ENCODE assay signal across 8 cellular contexts in the genomic region with DNA sequence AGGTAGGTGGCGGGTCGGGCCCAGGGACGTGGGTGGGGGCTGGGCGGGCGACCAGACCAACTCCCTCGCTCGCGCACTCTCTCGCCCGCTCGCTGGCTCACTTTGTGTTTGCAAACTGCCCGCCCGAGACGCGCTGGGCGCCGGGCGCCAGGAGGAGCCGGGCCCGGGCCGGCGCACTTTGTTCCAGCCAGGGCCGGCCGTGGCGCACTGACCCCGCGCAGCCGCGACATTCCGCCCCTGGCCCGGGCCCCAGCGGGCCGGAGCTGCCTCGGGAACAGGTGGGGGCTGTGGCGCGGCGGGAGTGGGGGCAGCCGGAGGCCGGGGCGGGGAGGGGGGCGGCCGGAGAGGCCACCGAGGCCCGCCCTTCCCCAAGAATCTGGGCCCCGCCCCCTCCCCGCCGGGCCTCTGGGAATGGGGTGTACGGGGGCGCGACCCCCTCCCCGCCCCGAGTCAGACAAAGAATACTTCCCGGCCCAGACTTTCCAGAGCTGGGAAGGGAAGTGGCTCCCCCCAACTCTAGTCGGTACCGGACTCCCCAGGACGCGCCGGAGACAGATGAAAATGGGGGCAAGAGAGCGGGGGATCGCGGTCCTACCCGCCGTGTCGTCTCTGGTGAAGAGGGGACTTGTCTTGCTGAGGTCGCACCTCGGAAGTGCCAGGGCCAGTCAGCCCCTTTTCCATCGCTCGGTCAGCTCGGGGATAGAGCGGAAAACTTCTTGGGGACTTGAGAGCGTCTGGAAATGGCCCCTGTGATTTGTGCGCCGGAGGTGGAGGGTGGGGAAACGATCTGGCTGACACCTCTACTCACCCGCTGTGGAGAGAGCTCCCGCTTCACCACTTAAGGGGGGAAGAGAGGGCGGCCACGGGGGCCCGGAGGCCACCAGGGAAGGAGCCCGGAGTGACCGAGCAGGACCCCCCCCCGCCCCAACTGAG. TPM values are rescaled to one million over a fixed set of nuclear protein-coding genes. Genes with fewer than 3 reads are reported as not detected.
A peak's percentile ranks its signal among the peaks of the same experiment; 100 is the strongest.
DNase-seq lines count a peak whose midpoint lies in the region; ATAC-seq and TF ChIP-seq lines count a peak whose summit lies in the region.

No MANE protein-coding gene starts in this region.

- peak overlapping the region; percentile 81 to 91 (median 86) for H3K4me3 ChIP-seq in BLaER1 treated with 17β-estradiol and CSF1 and Interleukin-3, amounts not matched to agents 10 nM and 100 nM
- H3K4me3 ChIP-seq in duodenal mucosa (ENCODE audit: low read depth in 1 of 2, low read length in 2 of 2): peak overlapping the region; percentile 89 to 93
- H3K4me3 ChIP-seq in lung: peak overlapping the region; percentile 65
- peak overlapping the region; percentile 74 for H3K4me3 ChIP-seq in suprapubic skin

- H3K27ac ChIP-seq in BLaER1 treated with 17β-estradiol and CSF1 and Interleukin-3, amounts not matched to agents 10 nM and 100 nM: peak overlapping the region; percentile 64 to 85 (median 80); a peak in 21 of 22 replicates
- no peak overlapping the region for H3K27ac ChIP-seq in duodenal mucosa (ENCODE audit: low read depth, low read length)
- H3K27ac ChIP-seq in lung (ENCODE audit: low read depth in 1 of 2, low read length in 1 of 2): peak overlapping the region; percentile 63 to 81
- peak overlapping the region; percentile 69 for H3K27ac ChIP-seq in suprapubic skin

- H3K4me2 ChIP-seq in BLaER1 treated with 17β-estradiol and CSF1 and Interleukin-3, amounts not matched to agents 10 nM and 100 nM: peak overlapping the region; percentile 91 to 100 (median 98)

- H3K27me3 ChIP-seq in BLaER1 treated with 17β-estradiol and CSF1 and Interleukin-3, amounts not matched to agents 10 nM and 100 nM: peaks cover 23 to 34% (median 29%) of the 10 kb centered on the region in 11 experiments
- H3K27me3 ChIP-seq in duodenal mucosa (ENCODE audit: control insufficient read depth in 1 of 2, insufficient read depth in 2 of 2, low read length in 2 of 2) (peaks cover 0 to 4% of the 10 kb centered on the region in 2 donors), lung (ENCODE audit: control insufficient read depth, insufficient read depth) (no peaks in the 10 kb centered on the region), suprapubic skin (peaks cover 2% of the 10 kb centered on the region)

- H3K36me3 ChIP-seq in BLaER1 treated with 17β-estradiol and CSF1 and Interleukin-3, amounts not matched to agents 10 nM and 100 nM: peaks cover 11 to 29% (median 21%) of the 10 kb centered on the region in 11 experiments; a peak in 21 of 22 replicates
- H3K36me3 ChIP-seq in duodenal mucosa (ENCODE audit: control insufficient read depth in 1 of 2, insufficient read depth in 2 of 2, low read length in 2 of 2) (peaks cover 0 to 11% of the 10 kb centered on the region in 2 donors), lung (ENCODE audit: control insufficient read depth in 2 of 2, insufficient read depth in 2 of 2, low read length in 2 of 2) (peaks cover 0 to 7% of the 10 kb centered on the region in 2 donors), suprapubic skin (no peaks in the 10 kb centered on the region)

- H3K9ac ChIP-seq in BLaER1 treated with 17β-estradiol and CSF1 and Interleukin-3, amounts not matched to agents 10 nM and 100 nM: peak overlapping the region; percentile 77 to 90 (median 84)
- H3K9ac ChIP-seq in duodenal mucosa (ENCODE audit: low read depth in 1 of 2, low read length in 2 of 2): peak overlapping the region; percentile 62 to 84

- peaks cover 29 to 54% (median 45%) of the 10 kb centered on the region in 10 experiments for H3K4me1 ChIP-seq in BLaER1 treated with 17β-estradiol and CSF1 and Interleukin-3, amounts not matched to agents 10 nM and 100 nM
- H3K4me1 ChIP-seq in duodenal mucosa (ENCODE audit: control insufficient read depth in 1 of 2, insufficient read depth in 2 of 2, low read length in 2 of 2) (peaks cover 30 to 46% of the 10 kb centered on the region in 2 donors), lung (ENCODE audit: control insufficient read depth in 2 of 2, insufficient read depth in 2 of 2, low read length in 2 of 2) (peaks cover 4 to 17% of the 10 kb centered on the region in 2 donors), suprapubic skin (peaks cover 34% of the 10 kb centered on the region)

- peaks cover 50 to 57% (median 51%) of the 10 kb centered on the region in 11 experiments for H4K20me1 ChIP-seq in BLaER1 treated with 17β-estradiol and CSF1 and Interleukin-3, amounts not matched to agents 10 nM and 100 nM

- WGBS in lung, 2 donors: 0 to 1% methylated on average over 59 to 82 of the region's 82 CpGs
- WGBS in suprapubic skin: 2% methylated on average over 37 of the region's 82 CpGs

- TF ChIP-seq CTCF in lung (IDR thresholded peaks at IDR 0.05; ENCODE audit: control extremely low read depth, extremely low read depth) (no peak), suprapubic skin (IDR thresholded peaks at IDR 0.05) (no peak)

- no peak for TF ChIP-seq POLR2A in suprapubic skin (IDR thresholded peaks at IDR 0.05)

- no peak for TF ChIP-seq EP300 in suprapubic skin (IDR thresholded peaks at IDR 0.05)

- ATAC-seq in GM19035 (IDR thresholded peaks at IDR 0.05; ENCODE audit: unreplicated experiment) (peak; percentile 26), HG03354 (IDR thresholded peaks at IDR 0.05; ENCODE audit: poor library complexity, severe bottlenecking, unreplicated experiment) (peak; percentile 18), lung (ENCODE audit: insufficient read depth, low FRiP score) (no peak)

- no peaks in the 10 kb centered on the region for H3K9me3 ChIP-seq in BLaER1 treated with 17β-estradiol and CSF1 and Interleukin-3, amounts not matched to agents 10 nM and 100 nM (replicated peaks in 1 of 11)
- H3K9me3 ChIP-seq in duodenal mucosa (ENCODE audit: control insufficient read depth in 1 of 2, low read length in 2 of 2): no peaks in the 10 kb centered on the region
- H3K9me3 ChIP-seq in lung (ENCODE audit: control insufficient read depth in 2 of 2, insufficient read depth in 1 of 2, low read length in 1 of 2): no peaks in the 10 kb centered on the region
- H3K9me3 ChIP-seq in suprapubic skin: no peaks in the 10 kb centered on the region

- DNase-seq in T-helper 2 cell (peak in 3 of 5 experiments; percentile 8 to 52 (median 34)), lung (ENCODE audit: low spot score) (no peak), suprapubic skin (ENCODE audit: low spot score in 2 of 2) (no peak), kidney glomerular epithelial cell (lab: John Stamatoyannopoulos, UW) (no peak)

RNA-seq across cellular contexts. Expression of gene FOXP4, which starts 1.0 kb away (rescaled TPM):
- 10 to 100 TPM; 22.6 to 35.0 TPM for total RNA-seq in lung
- polyA plus RNA-seq in lung: 10 to 100 TPM; 12.8 to 21.7 TPM
- 10 to 100 TPM in 2 of 4 donors, 1 to 10 TPM in 2; 8.1 to 12.1 (median 10.4) TPM for total RNA-seq in suprapubic skin

Comparison
In these comparisons a context has a peak if more than half of its experiments do, and no peak if none do; other contexts are left out.
1. DNase-seq: peak in T-helper 2 cell (3 of 5); none in lung (single experiment), suprapubic skin (0 of 2) and kidney glomerular epithelial cell (single experiment).
2. Peak in every context shown above with its lines, with median percentiles within 50 percentile points of each other: H3K4me3 ChIP-seq.